In the genomic region with DNA sequence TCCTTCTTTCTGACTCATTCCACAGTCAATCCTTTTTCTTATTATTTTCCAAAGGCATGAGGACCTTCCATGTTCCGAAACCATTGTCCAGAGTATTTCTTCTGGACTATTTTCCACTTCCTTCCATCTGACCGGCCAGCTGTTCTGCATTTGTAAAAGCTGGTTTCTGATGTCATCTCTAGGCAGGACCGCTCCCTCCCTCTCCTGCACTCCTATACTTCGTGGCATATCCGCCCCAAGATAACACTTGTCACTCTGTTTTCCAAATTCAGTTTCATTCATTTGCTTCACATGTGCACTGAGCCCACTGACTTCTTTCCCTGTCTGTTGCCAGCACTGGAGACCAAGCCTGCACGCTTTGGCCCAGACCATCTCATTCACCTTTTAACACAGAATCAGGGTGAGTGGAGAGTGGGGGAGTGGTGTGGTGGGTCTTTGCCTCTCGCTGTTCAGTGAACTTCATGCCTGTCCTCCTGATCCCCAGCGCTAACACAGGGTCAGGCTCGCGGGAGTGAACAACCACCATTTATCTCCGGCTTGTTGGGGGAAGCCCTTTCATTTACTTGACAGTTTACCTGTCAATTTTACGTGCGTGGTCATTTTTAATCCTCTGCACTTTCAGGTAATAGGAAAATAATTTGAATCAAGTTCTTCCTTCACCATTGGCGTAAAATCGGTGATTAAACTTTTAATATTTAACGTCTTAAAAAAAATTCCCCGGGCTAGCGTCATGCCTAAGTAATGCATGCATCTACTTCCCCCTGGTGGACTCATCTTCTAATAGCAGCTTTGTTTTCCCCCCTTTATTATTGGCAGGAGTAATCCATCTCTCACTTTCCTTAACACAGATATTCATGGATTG, we compare ENCODE assay signal across 1 cellular context.
TF ChIP-seq lines count a peak whose summit lies in the region.

No MANE protein-coding gene starts in this region.

TF ChIP-seq in endothelial cell of umbilical vein, 7 proteins besides CTCF, POLR2A, EP300 and RAD21 (continued from another document):
- TF ChIP-seq EZH2 (IDR thresholded peaks at IDR 0.05; ENCODE audit: borderline replicate concordance, low read depth, low read length, severe bottlenecking) (no peak), MYC (IDR thresholded peaks at IDR 0.05; ENCODE audit: low read depth, low read length) (no peak), GATA2 (IDR thresholded peaks at IDR 0.05; ENCODE audit: insufficient read depth, insufficient read length, low read depth, low read length) (no peak)
- TF ChIP-seq, protein P1, sequence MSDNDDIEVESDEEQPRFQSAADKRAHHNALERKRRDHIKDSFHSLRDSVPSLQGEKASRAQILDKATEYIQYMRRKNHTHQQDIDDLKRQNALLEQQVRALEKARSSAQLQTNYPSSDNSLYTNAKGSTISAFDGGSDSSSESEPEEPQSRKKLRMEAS (IDR thresholded peaks at IDR 0.05; ENCODE audit: insufficient read depth, insufficient read length) = no peak
